15 cellular contexts compared by ENCODE assay signal in genomic region chr19:19774354-19775033, GRCh38. TPM values are rescaled to one million over a fixed set of nuclear protein-coding genes. Genes with fewer than 3 reads are reported as not detected.
DNase-seq lines count a peak whose midpoint lies in the region; ATAC-seq and TF ChIP-seq lines count a peak whose summit lies in the region.
"Had no signal": no experiment of that assay in that cellular context is flagged by ENCODE, and none has a peak within 500 bp of the region (broad histone marks: within the 10 kb centered on the region; RNA-seq: fewer than 3 reads in every experiment).

No MANE protein-coding gene starts in this region.

- no peak for ATAC-seq in HG02623 (IDR thresholded peaks at IDR 0.05; ENCODE audit: unreplicated experiment)
- ATAC-seq: activated CD4-positive, CD25-positive, alpha-beta regulatory T cell treated with anti-CD3 and anti-CD28 coated beads, Interleukin-2, amount 50 U/mL, for 24 hours; effector memory CD8-positive, alpha-beta T cell; left lobe of liver; PC-3 had no signal

- H3K4me1 Mint-ChIP-seq in CD8-positive, alpha-beta memory T cell = peaks cover 39 to 60% (median 43%) of the 10 kb centered on the region in 3 donors
- peaks cover 22% of the 10 kb centered on the region for H3K4me1 Mint-ChIP-seq in mesothelial cell of epicardium

- H3K27me3 Mint-ChIP-seq in CD8-positive, alpha-beta memory T cell = no peaks in the 10 kb centered on the region
- H3K27me3 Mint-ChIP-seq in mesothelial cell of epicardium (ENCODE audit: low read depth) = no peaks in the 10 kb centered on the region
- H3K27me3 Mint-ChIP-seq: effector memory CD8-positive, alpha-beta T cell had no signal

- H3K9me3 ChIP-seq in BLaER1 (0 out of 2 replicates have a peak, but pooled peaks cover 2% of the 10 kb centered on the region), SJCRH30 (replicated peaks) (peaks cover 6% of the 10 kb centered on the region; the same call in 1 of the 2 replicates)
- H3K9me3 ChIP-seq in CD8-positive, alpha-beta memory T cell (ENCODE audit: low read length) = no peaks in the 10 kb centered on the region

- H4K20me1 ChIP-seq in BLaER1 = no peaks in the 10 kb centered on the region

- H3K4me2 ChIP-seq in BLaER1 = peak overlapping the region; percentile 95

- CTCF ChIA-PET in CD8-positive, alpha-beta memory T cell (lab: Charles Lee) = no interaction called here

- peak overlapping the region in 2 of 8 donors; percentile 8 to 36 for H3K27ac Mint-ChIP-seq in CD8-positive, alpha-beta memory T cell
- no peak overlapping the region for H3K27ac Mint-ChIP-seq in mesothelial cell of epicardium
- H3K27ac Mint-ChIP-seq: effector memory CD8-positive, alpha-beta T cell had no signal

- H3K9ac ChIP-seq in BLaER1 = no peak overlapping the region
- H3K9ac ChIP-seq: KMS-11 had no signal

- H3K9me3 Mint-ChIP-seq in CD8-positive, alpha-beta memory T cell = no peaks in the 10 kb centered on the region
- H3K9me3 Mint-ChIP-seq in mesothelial cell of epicardium = peaks cover 8% of the 10 kb centered on the region
- H3K9me3 Mint-ChIP-seq: effector memory CD8-positive, alpha-beta T cell had no signal

- H3K27me3 ChIP-seq in BLaER1 = no peaks in the 10 kb centered on the region
- no peaks in the 10 kb centered on the region for H3K27me3 ChIP-seq in CD8-positive, alpha-beta memory T cell (ENCODE audit: insufficient read depth, low read length, poor library complexity, severe bottlenecking)
- H3K27me3 ChIP-seq in SJCRH30 = no peaks in the 10 kb centered on the region

- no peak overlapping the region; the same call in 1 of the 2 replicates for H3K27ac ChIP-seq in BLaER1
- no peak overlapping the region for H3K27ac ChIP-seq in CD8-positive, alpha-beta memory T cell (ENCODE audit: low read depth, low read length)
- no peak overlapping the region for H3K27ac ChIP-seq in SJCRH30
- H3K27ac ChIP-seq: KMS-11 had no signal

- TF ChIP-seq CTCF in mesothelial cell of epicardium (IDR thresholded peaks at IDR 0.05; ENCODE audit: unreplicated experiment) (no peak), GM10266 (IDR thresholded peaks at IDR 0.05; ENCODE audit: control insufficient read depth, insufficient read depth, low read depth, missing control alignments) (no peak)

- peak overlapping the region; percentile 23 to 99 (median 52) for H3K4me3 Mint-ChIP-seq in CD8-positive, alpha-beta memory T cell
- peak overlapping the region; percentile 99 for H3K4me3 Mint-ChIP-seq in mesothelial cell of epicardium

- DNase-seq in CD8-positive, alpha-beta memory T cell = no peak
- peak; percentile 37 to 57 for DNase-seq in SJCRH30
- DNase-seq in mesothelial cell of epicardium (ENCODE audit: low spot score in 2 of 2, unreplicated experiment in 2 of 2) = no peak
- no peak for DNase-seq in GM10266 (ENCODE audit: extremely low spot score)
- no peak for DNase-seq in kidney tubule cell (ENCODE audit: low spot score)
- DNase-seq: cerebellar nuclear complex; effector memory CD8-positive, alpha-beta T cell; NCI-H187; NCI-H446; PC-3 had no signal

- peaks cover 46% of the 10 kb centered on the region for H3K4me1 ChIP-seq in BLaER1
- H3K4me1 ChIP-seq in CD8-positive, alpha-beta memory T cell (ENCODE audit: insufficient read depth, low read length) = peaks cover 24% of the 10 kb centered on the region
- peaks cover 3% of the 10 kb centered on the region; the same call in 1 of the 2 replicates for H3K4me1 ChIP-seq in SJCRH30

- H3K4me3 ChIP-seq in BLaER1 = no peak overlapping the region
- no peak overlapping the region for H3K4me3 ChIP-seq in CD8-positive, alpha-beta memory T cell (ENCODE audit: low read length)
- no peak overlapping the region for H3K4me3 ChIP-seq in SJCRH30

- peaks cover under 1% of the 10 kb centered on the region; the same call in 1 of the 2 replicates for H3K36me3 ChIP-seq in BLaER1
- no peaks in the 10 kb centered on the region for H3K36me3 ChIP-seq in CD8-positive, alpha-beta memory T cell (ENCODE audit: insufficient read depth, low read length)
- H3K36me3 ChIP-seq in SJCRH30 = peaks cover 3% of the 10 kb centered on the region; the same call in 1 of the 2 replicates

- POLR2A ChIA-PET in CD8-positive, alpha-beta memory T cell (lab: Charles Lee) = interaction anchor here (0.6 kb wide), 1 partner anchor 43 kb away, joined by 3 read pairs; no protein-coding TSS in a partner anchor

- peaks cover 0 to 15% (median 6%) of the 10 kb centered on the region in 3 donors for H3K36me3 Mint-ChIP-seq in CD8-positive, alpha-beta memory T cell
- peaks cover 18% of the 10 kb centered on the region for H3K36me3 Mint-ChIP-seq in mesothelial cell of epicardium

RNA-seq across cellular contexts. Expression of gene ZNF14, which starts 41.6 kb away (rescaled TPM):
- 1 to 10 TPM; 7.4 to 7.8 TPM for total RNA-seq in CD8-positive, alpha-beta memory T cell
- 8.9 TPM for polyA plus RNA-seq in CD8-positive, alpha-beta memory T cell
- total RNA-seq in SJCRH30 (2014; rRNA removed; shearing (Covaris generic)) = 7.8 and 7.9 TPM in 2 replicates
- 10.8 to 12.2 TPM (median 11.7 TPM) in 3 replicates for total RNA-seq in mesothelial cell of epicardium

RNA-seq across cellular contexts. Expression of gene ZNF506, which starts 47.1 kb away (rescaled TPM):
- 10 to 100 TPM; 27.8 to 28.3 TPM for total RNA-seq in CD8-positive, alpha-beta memory T cell
- 26.9 TPM for polyA plus RNA-seq in CD8-positive, alpha-beta memory T cell
- 23.6 and 31.6 TPM in 2 replicates for total RNA-seq in SJCRH30 (2014; rRNA removed; shearing (Covaris generic))
- 17.6 to 21.3 TPM (median 19.9 TPM) in 3 replicates for total RNA-seq in mesothelial cell of epicardium

Comparison
In these comparisons a context has a peak if more than half of its experiments do, and no peak if none do; other contexts are left out.
1. DNase-seq: peak in SJCRH30 (2 of 2); none in CD8-positive, alpha-beta memory T cell (0 of 5), mesothelial cell of epicardium (0 of 2), GM10266 (single experiment) and kidney tubule cell (single experiment).